ENCODE assay signal across 20 cellular contexts in the genomic region with DNA sequence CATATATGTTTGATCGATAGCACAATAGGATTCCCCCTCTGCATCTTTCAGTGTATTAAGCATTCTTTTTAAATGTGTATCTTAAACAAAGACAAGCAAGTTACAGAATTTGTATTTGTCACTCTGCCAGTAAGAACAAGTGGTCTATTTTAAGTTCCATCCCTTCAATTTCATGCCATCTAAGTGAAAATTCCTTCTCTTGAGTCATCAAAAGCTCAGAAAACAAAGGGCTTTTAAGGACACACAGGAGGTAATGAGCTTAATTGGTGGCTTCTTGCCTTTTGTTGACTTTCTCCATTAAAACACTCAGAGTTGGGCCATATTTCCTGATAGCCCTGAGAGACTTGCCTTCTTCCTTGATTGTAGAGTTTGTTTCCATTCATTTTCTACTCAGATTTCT.
DNase-seq lines count a peak whose midpoint lies in the region; ATAC-seq, FAIRE-seq and TF ChIP-seq lines count a peak whose summit lies in the region.
"Had no signal": no experiment of that assay in that cellular context is flagged by ENCODE, and none has a peak within 500 bp of the region (broad histone marks: within the 10 kb centered on the region; RNA-seq: fewer than 3 reads in every experiment).

No MANE protein-coding gene starts in this region.

- no peak for TF ChIP-seq POLR2A in HepG2 (IDR thresholded peaks at IDR 0.05; ENCODE audit: insufficient read depth in 1 of 2, low read depth in 2 of 2, low read length in 2 of 2)

- no peak overlapping the region for H3K4me3 Mint-ChIP-seq in astrocyte (ENCODE audit: unreplicated experiment)
- H3K4me3 Mint-ChIP-seq: activated naive CD4-positive, alpha-beta T cell treated with anti-CD3 and anti-CD28 coated beads for 36 hours; B cell; mesothelial cell of epicardium; stimulated activated effector memory CD8-positive, alpha-beta T cell treated with anti-CD3 and anti-CD28 coated beads, Interleukin-12 subunit alpha, Interleukin-12 subunit beta, amount 100 ng/mL, for 72 hours had no signal

- no peaks in the 10 kb centered on the region for H3K36me3 Mint-ChIP-seq in astrocyte (ENCODE audit: low read depth, unreplicated experiment)
- H3K36me3 Mint-ChIP-seq: mesothelial cell of epicardium; stimulated activated effector memory CD8-positive, alpha-beta T cell treated with anti-CD3 and anti-CD28 coated beads, Interleukin-12 subunit alpha, Interleukin-12 subunit beta, amount 100 ng/mL, for 72 hours had no signal

- H3K27me3 Mint-ChIP-seq in astrocyte (ENCODE audit: low read depth, unreplicated experiment): no peaks in the 10 kb centered on the region
- H3K27me3 Mint-ChIP-seq: B cell had no signal

- intact Hi-C loops in HepG2 (cut with micrococcal nuclease; ENCODE audit: unreplicated experiment) (no loop called here), left cardiac atrium (cut with DNase I) (no loop called here)

- ATAC-seq in HG02973 (IDR thresholded peaks at IDR 0.05; ENCODE audit: unreplicated experiment): no peak
- ATAC-seq in HepG2: no peak
- no peak for ATAC-seq in left cardiac atrium
- ATAC-seq: stimulated activated effector memory CD8-positive, alpha-beta T cell treated with anti-CD3 and anti-CD28 coated beads, Interleukin-12 subunit alpha, Interleukin-12 subunit beta, amount 100 ng/mL, for 72 hours; upper lobe of right lung had no signal

- TF ChIP-seq CTCF in astrocyte (IDR thresholded peaks at IDR 0.05; ENCODE audit: insufficient read depth, low read depth, low read length): no peak
- no peak for TF ChIP-seq CTCF in HepG2 (CRISPR knock-in tag; IDR thresholded peaks at IDR 0.05)

- CTCF ChIA-PET in HepG2 (lab: Yijun Ruan, JAX; ENCODE audit: low intra/inter-chr PET ratio, low total read pairs): no interaction called here

- no peak for FAIRE-seq in astrocyte (lab: Jason Lieb, UNC)
- no peak for FAIRE-seq in HepG2 (lab: Jason Lieb, UNC)

- H3K36me3 ChIP-seq in astrocyte (ENCODE audit: insufficient read depth, low read length) (no peaks in the 10 kb centered on the region), HepG2 (replicated peaks in 1 of 2; ENCODE audit: control insufficient read depth in 1 of 2, insufficient read depth in 2 of 2, low read length in 2 of 2) (no peaks in the 10 kb centered on the region)
- H3K36me3 ChIP-seq: cardiac muscle cell, upper lobe of right lung had no signal

- H3K9ac ChIP-seq in astrocyte (ENCODE audit: low read length) (no peak overlapping the region), HepG2 (ENCODE audit: insufficient read depth, low read depth, low read length) (no peak overlapping the region)

- H3K4me3 ChIP-seq in astrocyte (ENCODE audit: insufficient read depth, low read depth, low read length) (no peak overlapping the region), HepG2 (replicated peaks in 1 of 3; ENCODE audit: insufficient read depth in 1 of 3, low read depth in 2 of 3, low read length in 3 of 3) (no peak overlapping the region)
- H3K4me3 ChIP-seq: cardiac muscle cell, upper lobe of right lung had no signal

- H4K20me1 ChIP-seq in astrocyte (ENCODE audit: insufficient read depth, low read length) (no peaks in the 10 kb centered on the region), HepG2 (ENCODE audit: insufficient read depth, low read length) (no peaks in the 10 kb centered on the region)

- no TSS peak for BruUV-seq in HepG2 (replicated peaks; lab: Mats Ljungman, UMichigan)

- H3K27ac ChIP-seq in astrocyte (ENCODE audit: low read depth, low read length): no peak overlapping the region
- H3K27ac ChIP-seq in HepG2 (ENCODE audit: extremely low read length, insufficient read depth, low read length): no peak overlapping the region
- H3K27ac ChIP-seq: cardiac muscle cell, upper lobe of right lung had no signal

- H3K27me3 ChIP-seq in astrocyte (ENCODE audit: insufficient read depth, low read length): no peaks in the 10 kb centered on the region
- no peaks in the 10 kb centered on the region for H3K27me3 ChIP-seq in HepG2 (ENCODE audit: control insufficient read depth in 1 of 2, insufficient read depth in 2 of 2, low read length in 2 of 2)
- H3K27me3 ChIP-seq: cardiac muscle cell, upper lobe of right lung had no signal

- POLR2A ChIA-PET in HepG2 (lab: Yijun Ruan, JAX): no interaction called here

- 3% methylated on average over 1 of the region's 1 CpG for WGBS in HepG2 (ENCODE audit: low lambda C conversion rate)

- H3K9me3 ChIP-seq in astrocyte (ENCODE audit: insufficient read depth, low read depth, low read length) (no peaks in the 10 kb centered on the region), HepG2 (ENCODE audit: low read length) (peaks cover 16% of the 10 kb centered on the region)

- no peak for TF ChIP-seq EP300 in HepG2 (IDR thresholded peaks at IDR 0.05; ENCODE audit: low read depth in 2 of 2, low read length in 2 of 2)
- no peak for TF ChIP-seq EP300 in HepG2 (CRISPR knock-in tag; IDR thresholded peaks at IDR 0.05; ENCODE audit: borderline replicate concordance)

- H3K4me2 ChIP-seq in astrocyte (ENCODE audit: low read length) (no peak overlapping the region), HepG2 (ENCODE audit: low read depth, low read length) (no peak overlapping the region)

- H3K27ac Mint-ChIP-seq in astrocyte (ENCODE audit: unreplicated experiment): no peak overlapping the region
- H3K27ac Mint-ChIP-seq: activated naive CD4-positive, alpha-beta T cell treated with anti-CD3 and anti-CD28 coated beads for 36 hours; B cell; mesothelial cell of epicardium; stimulated activated effector memory CD8-positive, alpha-beta T cell treated with anti-CD3 and anti-CD28 coated beads, Interleukin-12 subunit alpha, Interleukin-12 subunit beta, amount 100 ng/mL, for 72 hours had no signal

- peaks cover 11% of the 10 kb centered on the region for H3K9me3 Mint-ChIP-seq in astrocyte (ENCODE audit: unreplicated experiment)
- H3K9me3 Mint-ChIP-seq: activated naive CD4-positive, alpha-beta T cell treated with anti-CD3 and anti-CD28 coated beads for 36 hours; stimulated activated effector memory CD8-positive, alpha-beta T cell treated with anti-CD3 and anti-CD28 coated beads, Interleukin-12 subunit alpha, Interleukin-12 subunit beta, amount 100 ng/mL, for 72 hours had no signal

- no peaks in the 10 kb centered on the region for H3K79me2 ChIP-seq in astrocyte (ENCODE audit: insufficient read depth, low read length)
- H3K79me2 ChIP-seq in HepG2 (ENCODE audit: insufficient read depth, low read length): no peaks in the 10 kb centered on the region

- DNase-seq in AG08396 (ENCODE audit: low spot score): peak; percentile 10
- peak; percentile 32 for DNase-seq in HT1080 (ENCODE audit: low read depth)
- peak; percentile 77 for DNase-seq in astrocyte (ENCODE audit: low read depth)
- peak; percentile 17 for DNase-seq in iris pigment epithelial cell (ENCODE audit: low read depth)
- no peak for DNase-seq in mesenteric fat pad (ENCODE audit: low spot score)
- DNase-seq in HepG2 (ENCODE audit: low spot score): no peak
- DNase-seq in left cardiac atrium: no peak
- DNase-seq: activated naive CD4-positive, alpha-beta T cell treated with anti-CD3 and anti-CD28 coated beads for 36 hours; DMS79; effector CD4-positive, alpha-beta T cell; islet precursor cell; NCI-H2107; occipital lobe; T-helper 2 cell; upper lobe of right lung had no signal

- no peak for TF ChIP-seq RAD21 in HepG2 (CRISPR knock-in tag; IDR thresholded peaks at IDR 0.05)

- H3K4me1 ChIP-seq in astrocyte (ENCODE audit: insufficient read depth, low read length) (no peaks in the 10 kb centered on the region), HepG2 (ENCODE audit: insufficient read depth, low read length) (no peaks in the 10 kb centered on the region)
- H3K4me1 ChIP-seq: upper lobe of right lung had no signal

- H2AFZ ChIP-seq in astrocyte (ENCODE audit: low read depth, low read length): no peak overlapping the region
- no peak overlapping the region for H2AFZ ChIP-seq in HepG2 (ENCODE audit: low read length)

- in situ Hi-C loops in HepG2 (cut with HindIII; ENCODE audit: extremely low pct_ligation_motif_present, low pct_unique_long_range_greater_than_20kb): no loop called here

- peaks cover 7% of the 10 kb centered on the region for H3K4me1 Mint-ChIP-seq in astrocyte (ENCODE audit: low read depth, unreplicated experiment)
- H3K4me1 Mint-ChIP-seq: B cell; mesothelial cell of epicardium; stimulated activated effector memory CD8-positive, alpha-beta T cell treated with anti-CD3 and anti-CD28 coated beads, Interleukin-12 subunit alpha, Interleukin-12 subunit beta, amount 100 ng/mL, for 72 hours had no signal

TF ChIP-seq in HepG2, 621 proteins besides CTCF, POLR2A, EP300 and RAD21:
- TF ChIP-seq, protein P1, sequence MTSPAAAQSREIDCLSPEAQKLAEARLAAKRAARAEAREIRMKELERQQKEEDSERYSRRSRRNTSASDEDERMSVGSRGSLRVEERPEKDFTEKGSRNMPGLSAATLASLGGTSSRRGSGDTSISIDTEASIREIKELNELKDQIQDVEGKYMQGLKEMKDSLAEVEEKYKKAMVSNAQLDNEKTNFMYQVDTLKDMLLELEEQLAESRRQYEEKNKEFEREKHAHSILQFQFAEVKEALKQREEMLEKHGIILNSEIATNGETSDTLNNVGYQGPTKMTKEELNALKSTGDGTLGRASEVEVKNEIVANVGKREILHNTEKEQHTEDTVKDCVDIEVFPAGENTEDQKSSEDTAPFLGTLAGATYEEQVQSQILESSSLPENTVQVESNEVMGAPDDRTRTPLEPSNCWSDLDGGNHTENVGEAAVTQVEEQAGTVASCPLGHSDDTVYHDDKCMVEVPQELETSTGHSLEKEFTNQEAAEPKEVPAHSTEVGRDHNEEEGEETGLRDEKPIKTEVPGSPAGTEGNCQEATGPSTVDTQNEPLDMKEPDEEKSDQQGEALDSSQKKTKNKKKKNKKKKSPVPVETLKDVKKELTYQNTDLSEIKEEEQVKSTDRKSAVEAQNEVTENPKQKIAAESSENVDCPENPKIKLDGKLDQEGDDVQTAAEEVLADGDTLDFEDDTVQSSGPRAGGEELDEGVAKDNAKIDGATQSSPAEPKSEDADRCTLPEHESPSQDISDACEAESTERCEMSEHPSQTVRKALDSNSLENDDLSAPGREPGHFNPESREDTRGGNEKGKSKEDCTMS (CRISPR knock-in tag; conservative IDR thresholded peaks at IDR 0.05): no peak
- TF ChIP-seq ZNF777 (CRISPR knock-in tag; IDR thresholded peaks at IDR 0.05): no peak
- TF ChIP-seq ZNF878 (CRISPR knock-in tag; IDR thresholded peaks at IDR 0.05): no peak
- no peak for TF ChIP-seq ZNF121 (CRISPR knock-in tag; IDR thresholded peaks at IDR 0.05)
TF ChIP-seq in HepG2: peak in this region for 0.

Comparison
In these comparisons a context has a peak if more than half of its experiments do, and no peak if none do; other contexts are left out.
1. DNase-seq: peak in AG08396 (single experiment), HT1080 (single experiment), astrocyte (single experiment) and iris pigment epithelial cell (single experiment); none in mesenteric fat pad (single experiment), HepG2 (single experiment) and left cardiac atrium (single experiment).